In the genomic region with DNA sequence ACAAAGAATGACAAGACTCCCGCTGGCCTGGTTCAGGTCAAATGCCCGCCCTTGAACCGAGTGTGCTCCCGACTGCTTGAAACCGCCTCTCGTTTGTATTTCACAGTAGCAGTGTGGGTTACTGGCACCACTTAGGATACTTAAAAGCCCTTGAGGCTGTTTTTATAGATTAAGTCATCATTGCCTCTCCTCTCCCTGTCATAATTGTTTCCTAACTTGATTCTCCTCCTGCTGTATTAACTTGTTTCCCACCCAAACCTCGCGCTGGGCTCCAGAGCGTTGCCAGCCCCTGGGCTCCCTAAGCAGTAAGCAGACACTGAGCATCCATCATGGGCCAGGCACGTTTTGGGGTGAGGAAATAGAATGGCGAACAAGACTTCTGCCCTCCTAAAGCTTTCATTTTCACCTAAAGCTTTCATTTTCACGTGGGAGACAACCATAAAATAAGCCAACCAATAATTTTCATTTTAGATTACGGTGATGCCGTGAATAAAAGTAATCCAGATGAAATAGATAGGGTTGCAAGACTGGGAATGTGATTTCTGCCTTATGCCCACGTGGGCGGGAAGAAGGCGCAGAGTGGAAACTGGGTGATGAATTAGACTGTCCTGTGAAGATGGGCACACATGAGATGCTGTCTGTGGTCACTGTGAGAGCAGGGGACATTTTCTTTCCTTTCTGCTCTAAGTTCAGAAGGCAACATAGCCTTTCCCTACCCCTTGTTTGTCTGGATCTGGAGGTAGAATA, we compare ENCODE assay signal across 14 cellular contexts.
DNase-seq lines count a peak whose midpoint lies in the region; ATAC-seq and TF ChIP-seq lines count a peak whose summit lies in the region.
"Had no signal": no experiment of that assay in that cellular context is flagged by ENCODE, and none has a peak within 500 bp of the region (broad histone marks: within the 10 kb centered on the region; RNA-seq: fewer than 3 reads in every experiment).

No MANE protein-coding gene starts in this region.

- TF ChIP-seq EP300 in SK-N-SH (IDR thresholded peaks at IDR 0.05; ENCODE audit: borderline replicate concordance in 1 of 2, low read depth in 1 of 2, low read length in 1 of 2), result peak in 1 of 2 experiments; percentile 56; a peak in 1 of 4 replicates

- H3K9ac ChIP-seq in SK-N-SH, result no peak overlapping the region

- H3K9me3 ChIP-seq in SK-N-SH, result no peaks in the 10 kb centered on the region
- no peaks in the 10 kb centered on the region for H3K9me3 ChIP-seq in naive thymus-derived CD4-positive, alpha-beta T cell (ENCODE audit: control insufficient read depth in 2 of 3, low read length in 3 of 3)
- H3K9me3 ChIP-seq: A549, body of pancreas had no signal

- peak overlapping the region; percentile 86 for H3K27ac Mint-ChIP-seq in activated naive CD8-positive, alpha-beta T cell treated with anti-CD3 and anti-CD28 coated beads, Interleukin-2, amount 50 U/mL, for 24 hours
- H3K27ac Mint-ChIP-seq in naive thymus-derived CD4-positive, alpha-beta T cell, result peak overlapping the region; percentile 16 to 88 (median 73)

- intact Hi-C loops in naive thymus-derived CD4-positive, alpha-beta T cell (cut with micrococcal nuclease), result no loop called here

- no peak overlapping the region for H2AFZ ChIP-seq in SK-N-SH (ENCODE audit: low read depth)

- peaks cover 28% of the 10 kb centered on the region for H3K36me3 Mint-ChIP-seq in activated naive CD8-positive, alpha-beta T cell treated with anti-CD3 and anti-CD28 coated beads, Interleukin-2, amount 50 U/mL, for 24 hours (ENCODE audit: low read depth)
- peaks cover 0 to 40% (median 31%) of the 10 kb centered on the region in 5 donors for H3K36me3 Mint-ChIP-seq in naive thymus-derived CD4-positive, alpha-beta T cell

- POLR2A ChIA-PET in SK-N-SH (lab: Yijun Ruan, JAX), result no interaction called here
- POLR2A ChIA-PET in naive thymus-derived CD4-positive, alpha-beta T cell (lab: Charles Lee), result interaction anchor here (1.2 kb wide), 1 partner anchor 98 kb away, joined by 3 read pairs; no protein-coding TSS in a partner anchor

- H3K4me3 Mint-ChIP-seq in activated naive CD8-positive, alpha-beta T cell treated with anti-CD3 and anti-CD28 coated beads, Interleukin-2, amount 50 U/mL, for 24 hours, result peak overlapping the region; percentile 10
- peak overlapping the region in 3 of 10 donors; percentile 2 to 67 (median 17) for H3K4me3 Mint-ChIP-seq in naive thymus-derived CD4-positive, alpha-beta T cell

- peaks cover 12% of the 10 kb centered on the region for H3F3A ChIP-seq in SK-N-SH (replicated peaks; ENCODE audit: insufficient read depth)

- ATAC-seq in SK-N-SH treated with all-trans-retinoic acid at 6 μM for 48 hours (no peak; the same call in 2 of the 3 replicates), HG03442 (IDR thresholded peaks at IDR 0.05; ENCODE audit: unreplicated experiment) (no peak)
- no peak for ATAC-seq in activated naive CD8-positive, alpha-beta T cell treated with anti-CD3 and anti-CD28 coated beads, Interleukin-2, amount 50 U/mL, for 24 hours
- peak; percentile 3 for ATAC-seq in naive thymus-derived CD4-positive, alpha-beta T cell
- ATAC-seq: A549, body of pancreas, HepG2 had no signal

- no peak overlapping the region for H3K4me2 ChIP-seq in SK-N-SH
- H3K4me2 ChIP-seq: A549 had no signal

- WGBS in SK-N-SH (ENCODE audit: low lambda C conversion rate), result 84% methylated on average over 17 of the region's 17 CpGs

- TF ChIP-seq CTCF in SK-N-SH (IDR thresholded peaks at IDR 0.05) (no peak), GM10266 (IDR thresholded peaks at IDR 0.05; ENCODE audit: control insufficient read depth, insufficient read depth, low read depth, missing control alignments) (no peak)

- H3K79me2 ChIP-seq in SK-N-SH (ENCODE audit: insufficient read depth), result peaks cover 79% of the 10 kb centered on the region

- peaks cover 69% of the 10 kb centered on the region for H3K4me1 Mint-ChIP-seq in activated naive CD8-positive, alpha-beta T cell treated with anti-CD3 and anti-CD28 coated beads, Interleukin-2, amount 50 U/mL, for 24 hours
- H3K4me1 Mint-ChIP-seq in naive thymus-derived CD4-positive, alpha-beta T cell, result peaks cover 44 to 83% (median 72%) of the 10 kb centered on the region in 7 donors

- H3K27me3 Mint-ChIP-seq in activated naive CD8-positive, alpha-beta T cell treated with anti-CD3 and anti-CD28 coated beads, Interleukin-2, amount 50 U/mL, for 24 hours, result no peaks in the 10 kb centered on the region
- H3K27me3 Mint-ChIP-seq in naive thymus-derived CD4-positive, alpha-beta T cell, result no peaks in the 10 kb centered on the region

- TF ChIP-seq RAD21 in SK-N-SH (IDR thresholded peaks at IDR 0.05; ENCODE audit: low read length), result no peak

- H3K27me3 ChIP-seq in SK-N-SH (ENCODE audit: insufficient read depth), result no peaks in the 10 kb centered on the region
- no peaks in the 10 kb centered on the region for H3K27me3 ChIP-seq in naive thymus-derived CD4-positive, alpha-beta T cell (ENCODE audit: control insufficient read depth in 2 of 2, insufficient read depth in 2 of 2, low read length in 2 of 2)
- H3K27me3 ChIP-seq: body of pancreas had no signal

- H3K9me3 Mint-ChIP-seq in activated naive CD8-positive, alpha-beta T cell treated with anti-CD3 and anti-CD28 coated beads, Interleukin-2, amount 50 U/mL, for 24 hours, result no peaks in the 10 kb centered on the region
- H3K9me3 Mint-ChIP-seq in naive thymus-derived CD4-positive, alpha-beta T cell, result no peaks in the 10 kb centered on the region

- CTCF ChIA-PET in SK-N-SH (lab: Yijun Ruan, JAX), result interaction anchor here (1.6 kb wide), 1 partner anchor 88 kb away, joined by 6 read pairs; no protein-coding TSS in a partner anchor
- CTCF ChIA-PET in naive thymus-derived CD4-positive, alpha-beta T cell (lab: Charles Lee), result interaction anchor here (0.7 kb wide), 1 partner anchor 26 kb away, joined by 3 read pairs; no protein-coding TSS in a partner anchor

- H3K4me1 ChIP-seq in SK-N-SH (ENCODE audit: control insufficient read depth in 1 of 2, insufficient read depth in 2 of 2, low read depth in 1 of 2, low read length in 1 of 2), result peaks cover 0 to 37% of the 10 kb centered on the region in 2 experiments; a peak in 2 of 4 replicates
- H3K4me1 ChIP-seq in naive thymus-derived CD4-positive, alpha-beta T cell (ENCODE audit: control insufficient read depth in 2 of 2, insufficient read depth in 2 of 2, low read length in 2 of 2), result peaks cover 11 to 41% of the 10 kb centered on the region in 2 donors

- DNase-seq in SK-N-SH (peak; percentile 50), NCI-H187 (lab: John Stamatoyannopoulos, UW) (peak; percentile 2 to 49), GM10266 (ENCODE audit: extremely low spot score) (no peak), cerebellum (ENCODE audit: low spot score) (no peak)
- DNase-seq in activated naive CD8-positive, alpha-beta T cell treated with anti-CD3 and anti-CD28 coated beads, Interleukin-2, amount 50 U/mL, for 24 hours, result no peak
- no peak for DNase-seq in naive thymus-derived CD4-positive, alpha-beta T cell
- DNase-seq: body of pancreas, NCI-H226, SHP77 had no signal

- H3K36me3 ChIP-seq in SK-N-SH (replicated peaks in 1 of 2; ENCODE audit: control insufficient read depth in 1 of 2, insufficient read depth in 2 of 2, low read length in 1 of 2), result peaks cover 16 to 40% of the 10 kb centered on the region in 2 experiments
- peaks cover 7 to 48% (median 24%) of the 10 kb centered on the region in 3 experiments for H3K36me3 ChIP-seq in naive thymus-derived CD4-positive, alpha-beta T cell (ENCODE audit: control insufficient read depth in 2 of 3, insufficient read depth in 3 of 3, low read length in 3 of 3)

- no peak overlapping the region for H3K4me3 ChIP-seq in SK-N-SH (ENCODE audit: low read depth in 2 of 2, low read length in 1 of 2)
- no peak overlapping the region for H3K4me3 ChIP-seq in naive thymus-derived CD4-positive, alpha-beta T cell (ENCODE audit: low read length)
- H3K4me3 ChIP-seq: A549, body of pancreas had no signal

- peak overlapping the region in 1 of 2 experiments; percentile 93; a peak in 2 of 4 replicates for H3K27ac ChIP-seq in SK-N-SH (ENCODE audit: low read depth in 2 of 2, low read length in 1 of 2)
- H3K27ac ChIP-seq in naive thymus-derived CD4-positive, alpha-beta T cell (ENCODE audit: low read depth, low read length), result peak overlapping the region; percentile 11
- H3K27ac ChIP-seq: A549, body of pancreas, epithelial cell of prostate had no signal

- H3K9me2 ChIP-seq in SK-N-SH, result no peaks in the 10 kb centered on the region

- peaks cover 35% of the 10 kb centered on the region for H4K20me1 ChIP-seq in SK-N-SH (ENCODE audit: insufficient read depth)

TF ChIP-seq in SK-N-SH, 30 proteins besides CTCF, POLR2A, EP300 and RAD21 (continues in another document):
- TF ChIP-seq NRF1 (IDR thresholded peaks at IDR 0.05; ENCODE audit: low read depth, low read length) (no peak), EZH2phosphoT487 (IDR thresholded peaks at IDR 0.05; ENCODE audit: borderline replicate concordance, low read depth) (no peak)

TF ChIP-seq in SK-N-SH treated with all-trans-retinoic acid at 6 μM for 48 hours, 23 proteins besides CTCF, POLR2A, EP300 and RAD21:
- no peak for TF ChIP-seq ZFP30 (CRISPR knock-in tag; IDR thresholded peaks at IDR 0.05)
- no peak for TF ChIP-seq OSR1 (CRISPR knock-in tag; IDR thresholded peaks at IDR 0.05)
- no peak for TF ChIP-seq ESRRG (CRISPR knock-in tag; IDR thresholded peaks at IDR 0.05)
- TF ChIP-seq, protein P1, sequence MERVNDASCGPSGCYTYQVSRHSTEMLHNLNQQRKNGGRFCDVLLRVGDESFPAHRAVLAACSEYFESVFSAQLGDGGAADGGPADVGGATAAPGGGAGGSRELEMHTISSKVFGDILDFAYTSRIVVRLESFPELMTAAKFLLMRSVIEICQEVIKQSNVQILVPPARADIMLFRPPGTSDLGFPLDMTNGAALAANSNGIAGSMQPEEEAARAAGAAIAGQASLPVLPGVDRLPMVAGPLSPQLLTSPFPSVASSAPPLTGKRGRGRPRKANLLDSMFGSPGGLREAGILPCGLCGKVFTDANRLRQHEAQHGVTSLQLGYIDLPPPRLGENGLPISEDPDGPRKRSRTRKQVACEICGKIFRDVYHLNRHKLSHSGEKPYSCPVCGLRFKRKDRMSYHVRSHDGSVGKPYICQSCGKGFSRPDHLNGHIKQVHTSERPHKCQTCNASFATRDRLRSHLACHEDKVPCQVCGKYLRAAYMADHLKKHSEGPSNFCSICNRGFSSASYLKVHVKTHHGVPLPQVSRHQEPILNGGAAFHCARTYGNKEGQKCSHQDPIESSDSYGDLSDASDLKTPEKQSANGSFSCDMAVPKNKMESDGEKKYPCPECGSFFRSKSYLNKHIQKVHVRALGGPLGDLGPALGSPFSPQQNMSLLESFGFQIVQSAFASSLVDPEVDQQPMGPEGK (CRISPR knock-in tag; IDR thresholded peaks at IDR 0.05; ENCODE audit: borderline replicate concordance), result no peak
- TF ChIP-seq ZNF565 (CRISPR knock-in tag; conservative IDR thresholded peaks at IDR 0.05; ENCODE audit: low read depth), result no peak
- TF ChIP-seq ARNTL (CRISPR knock-in tag; IDR thresholded peaks at IDR 0.05; ENCODE audit: borderline replicate concordance, low read depth), result no peak
TF ChIP-seq in SK-N-SH treated with all-trans-retinoic acid at 6 μM for 48 hours: peak in this region for 0.

Comparison
In these comparisons a context has a peak if more than half of its experiments do, and no peak if none do; other contexts are left out.
1. DNase-seq: peak in SK-N-SH (single experiment) and NCI-H187 (2 of 2); none in activated naive CD8-positive, alpha-beta T cell treated with anti-CD3 and anti-CD28 coated beads, Interleukin-2, amount 50 U/mL, for 24 hours (single experiment), naive thymus-derived CD4-positive, alpha-beta T cell (0 of 9), GM10266 (single experiment) and cerebellum (single experiment).